In the genomic region with DNA sequence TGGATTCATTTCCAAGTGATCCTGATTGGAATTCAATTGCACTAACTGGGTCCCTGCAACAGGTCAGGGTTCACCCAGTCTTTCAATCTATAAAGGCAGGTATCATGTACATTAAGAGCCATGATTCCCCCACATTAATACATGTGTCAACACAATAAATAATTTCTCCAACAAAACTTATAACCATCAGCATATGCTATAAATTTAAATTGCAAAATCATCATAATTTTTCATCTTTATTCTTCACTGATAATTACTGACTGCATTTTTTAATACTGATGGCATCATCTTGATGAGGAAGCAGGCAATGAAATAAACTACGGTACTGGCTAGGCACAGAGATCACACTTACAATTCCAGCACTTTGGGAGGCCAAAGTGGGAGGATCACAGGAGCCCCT, we compare ENCODE assay signal across 2 cellular contexts.
TF ChIP-seq lines count a peak whose summit lies in the region.

No MANE protein-coding gene starts in this region.

TF ChIP-seq in HepG2, 621 proteins besides CTCF, POLR2A, EP300 and RAD21:
- TF ChIP-seq NFE2 (CRISPR knock-in tag; IDR thresholded peaks at IDR 0.05) (no peak), KMT2B (CRISPR knock-in tag; IDR thresholded peaks at IDR 0.05) (no peak), MAFK (conservative IDR thresholded peaks at IDR 0.05 in 1 of 2, IDR thresholded peaks at IDR 0.05 in 1 of 2; ENCODE audit: low read length in 2 of 2) (peak; percentile 88 to 90), KLF11 (CRISPR knock-in tag; IDR thresholded peaks at IDR 0.05) (no peak), ZNF775 (CRISPR knock-in tag; IDR thresholded peaks at IDR 0.05; ENCODE audit: borderline replicate concordance) (no peak), MAFF (IDR thresholded peaks at IDR 0.05; ENCODE audit: low read depth, low read length) (peak; percentile 90)
- TF ChIP-seq, protein P1, sequence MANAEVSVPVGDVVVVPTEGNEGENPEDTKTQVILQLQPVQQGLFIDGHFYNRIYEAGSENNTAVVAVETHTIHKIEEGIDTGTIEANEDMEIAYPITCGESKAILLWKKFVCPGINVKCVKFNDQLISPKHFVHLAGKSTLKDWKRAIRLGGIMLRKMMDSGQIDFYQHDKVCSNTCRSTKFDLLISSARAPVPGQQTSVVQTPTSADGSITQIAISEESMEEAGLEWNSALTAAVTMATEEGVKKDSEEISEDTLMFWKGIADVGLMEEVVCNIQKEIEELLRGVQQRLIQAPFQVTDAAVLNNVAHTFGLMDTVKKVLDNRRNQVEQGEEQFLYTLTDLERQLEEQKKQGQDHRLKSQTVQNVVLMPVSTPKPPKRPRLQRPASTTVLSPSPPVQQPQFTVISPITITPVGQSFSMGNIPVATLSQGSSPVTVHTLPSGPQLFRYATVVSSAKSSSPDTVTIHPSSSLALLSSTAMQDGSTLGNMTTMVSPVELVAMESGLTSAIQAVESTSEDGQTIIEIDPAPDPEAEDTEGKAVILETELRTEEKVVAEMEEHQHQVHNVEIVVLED (CRISPR knock-in tag; IDR thresholded peaks at IDR 0.05; ENCODE audit: borderline replicate concordance) = no peak
TF ChIP-seq in HepG2: peak in this region for 2.

TF ChIP-seq in GM23338, 12 proteins besides CTCF, POLR2A, EP300 and RAD21:
- TF ChIP-seq STAT1 (IDR thresholded peaks at IDR 0.05; ENCODE audit: unreplicated experiment) = no peak
- TF ChIP-seq ZNF114 (CRISPR knock-in tag; IDR thresholded peaks at IDR 0.05) = no peak
TF ChIP-seq in GM23338: peak in this region for 0.
